In the genomic region with DNA sequence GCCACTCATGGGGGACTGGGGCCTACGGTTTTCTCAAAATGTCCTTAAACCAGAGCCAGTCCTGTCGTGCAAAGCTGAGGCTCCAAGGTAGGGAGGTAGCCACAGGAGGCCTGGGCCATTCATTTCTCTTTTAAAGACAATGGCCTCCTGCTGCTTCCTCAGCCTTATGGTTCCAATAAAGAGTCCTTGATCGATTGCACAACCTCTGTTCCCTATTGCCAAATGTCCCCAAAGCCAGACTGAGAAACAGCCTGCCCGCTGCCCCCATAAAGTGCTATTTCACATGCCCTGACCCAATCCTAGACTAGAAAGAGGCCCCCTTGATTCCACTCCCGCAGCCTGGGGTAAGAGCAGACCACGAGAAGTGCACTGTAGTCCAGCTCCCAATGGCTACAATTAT, we compare ENCODE assay signal across 8 cellular contexts.
DNase-seq lines count a peak whose midpoint lies in the region; ATAC-seq and TF ChIP-seq lines count a peak whose summit lies in the region.
"Had no signal": no experiment of that assay in that cellular context is flagged by ENCODE, and none has a peak within 500 bp of the region (broad histone marks: within the 10 kb centered on the region; RNA-seq: fewer than 3 reads in every experiment).

No MANE protein-coding gene starts in this region.

- H3K79me2 ChIP-seq in GM23248 (ENCODE audit: insufficient read depth) (peaks cover 86% of the 10 kb centered on the region), smooth muscle cell (ENCODE audit: low read depth) (peaks cover 65% of the 10 kb centered on the region)

- DNase-seq in GM23248: peak; percentile 71
- peak; percentile 55 for DNase-seq in NT2/D1 (ENCODE audit: low read depth, low spot score)
- DNase-seq in fibroblast of gingiva (ENCODE audit: low read depth): peak; percentile 97
- no peak for DNase-seq in smooth muscle cell (lab: John Stamatoyannopoulos, UW; ENCODE audit: unreplicated experiment)
- DNase-seq in GM19238 (ENCODE audit: insufficient read length, low spot score): no peak
- no peak for DNase-seq in HAP-1 (ENCODE audit: low spot score in 2 of 2)
- DNase-seq: NCI-H446 treated with DMSO at 0.1 percent for 48 hours had no signal

- H3K9ac ChIP-seq in GM23248 (peak overlapping the region; percentile 74), NT2/D1 (ENCODE audit: insufficient read length, low read depth) (no peak overlapping the region), smooth muscle cell (ENCODE audit: low read depth) (peak overlapping the region; percentile 81)

- H3K4me3 ChIP-seq in GM23248 (0 out of 2 replicates have a peak overlapping the region, but pooled peaks have one; percentile 13), NT2/D1 (ENCODE audit: insufficient read length, low read depth) (no peak overlapping the region), smooth muscle cell (no peak overlapping the region), HAP-1 (no peak overlapping the region)

- H3K27me3 ChIP-seq in GM23248 (replicated peaks; ENCODE audit: insufficient read depth) (no peaks in the 10 kb centered on the region), NT2/D1 (ENCODE audit: insufficient read depth, insufficient read length) (no peaks in the 10 kb centered on the region), smooth muscle cell (ENCODE audit: low read depth) (no peaks in the 10 kb centered on the region), HAP-1 (ENCODE audit: low read depth) (no peaks in the 10 kb centered on the region)

- ATAC-seq in GM18861 (IDR thresholded peaks at IDR 0.05; ENCODE audit: unreplicated experiment): no peak

- H3K4me1 ChIP-seq in GM23248 (ENCODE audit: insufficient read depth) (peaks cover 49% of the 10 kb centered on the region), NT2/D1 (ENCODE audit: insufficient read depth, insufficient read length) (peaks cover 16% of the 10 kb centered on the region), smooth muscle cell (ENCODE audit: low read depth) (peaks cover 31% of the 10 kb centered on the region), HAP-1 (peaks cover 11% of the 10 kb centered on the region)

- H3K27ac ChIP-seq in GM23248: peak overlapping the region; percentile 97
- peak overlapping the region; percentile 99 for H3K27ac ChIP-seq in smooth muscle cell (ENCODE audit: low read depth)

- in situ Hi-C loops in GM23248 (cut with MboI) (no loop called here), HAP-1 (cut with MboI; ENCODE audit: low sequenced_read_pairs) (no loop called here)

- WGBS in GM23248 (ENCODE audit: low coverage in 1 of 2, low lambda C conversion rate in 2 of 2, missing lambda C conversion rate in 2 of 2), 2 experiments: 4 to 5% methylated on average over 6 of the region's 6 CpGs
- 40% methylated on average over 6 of the region's 6 CpGs for WGBS in smooth muscle cell (ENCODE audit: low lambda C conversion rate)

- H2AFZ ChIP-seq in GM23248 (no peak overlapping the region), smooth muscle cell (ENCODE audit: low read depth) (no peak overlapping the region)

- H3K9me3 ChIP-seq in GM23248 (ENCODE audit: low read depth) (no peaks in the 10 kb centered on the region), NT2/D1 (ENCODE audit: insufficient read depth, low read length) (no peaks in the 10 kb centered on the region), smooth muscle cell (replicated peaks; ENCODE audit: low read depth) (no peaks in the 10 kb centered on the region), HAP-1 (no peaks in the 10 kb centered on the region)

- H3F3A ChIP-seq in GM23248 (ENCODE audit: insufficient read depth): peaks cover 86% of the 10 kb centered on the region
- peaks cover 62% of the 10 kb centered on the region for H3F3A ChIP-seq in smooth muscle cell (ENCODE audit: low read depth)

- H3K4me2 ChIP-seq in GM23248 (ENCODE audit: unreplicated experiment) (peak overlapping the region; percentile 64), smooth muscle cell (peak overlapping the region; percentile 76)

- no peak for TF ChIP-seq CTCF in smooth muscle cell (IDR thresholded peaks at IDR 0.05; ENCODE audit: borderline replicate concordance, insufficient read depth, poor library complexity, severe bottlenecking)

- H3K36me3 ChIP-seq in GM23248 (ENCODE audit: low read depth) (peaks cover 54% of the 10 kb centered on the region), NT2/D1 (ENCODE audit: insufficient read depth, insufficient read length, low read length) (peaks cover 74% of the 10 kb centered on the region), smooth muscle cell (ENCODE audit: low read depth) (peaks cover 31% of the 10 kb centered on the region), HAP-1 (replicated peaks) (no peaks in the 10 kb centered on the region)

- H4K20me1 ChIP-seq in GM23248 (ENCODE audit: insufficient read depth): no peaks in the 10 kb centered on the region
- peaks cover 90% of the 10 kb centered on the region for H4K20me1 ChIP-seq in smooth muscle cell (ENCODE audit: low read depth)

- H3K9me2 ChIP-seq in GM23248 (ENCODE audit: insufficient read depth): no peaks in the 10 kb centered on the region

Comparison
In these comparisons a context has a peak if more than half of its experiments do, and no peak if none do; other contexts are left out.
1. DNase-seq: peak in GM23248 (single experiment), NT2/D1 (single experiment) and fibroblast of gingiva (single experiment); none in smooth muscle cell (single experiment), GM19238 (single experiment) and HAP-1 (0 of 2).